23 cellular contexts compared by ENCODE assay signal in genomic region chr18:23282437-23282781, GRCh38.
A peak's percentile ranks its signal among the peaks of the same experiment; 100 is the strongest.
DNase-seq lines count a peak whose midpoint lies in the region; ATAC-seq, FAIRE-seq and TF ChIP-seq lines count a peak whose summit lies in the region.
"Had no signal": no experiment of that assay in that cellular context is flagged by ENCODE, and none has a peak within 500 bp of the region (broad histone marks: within the 10 kb centered on the region; RNA-seq: fewer than 3 reads in every experiment).

No MANE protein-coding gene starts in this region.

- H2AFZ ChIP-seq in GM23338 (peak overlapping the region; percentile 44; the same call in 1 of the 2 replicates), endothelial cell of umbilical vein (ENCODE audit: low read depth, low read length) (peak overlapping the region; percentile 38), osteoblast (ENCODE audit: low read length) (peak overlapping the region; percentile 85)

- no TSS peak for BruUV-seq in endothelial cell of umbilical vein (replicated peaks; lab: Mats Ljungman, UMichigan)

- H4K20me1 ChIP-seq in GM23338 (replicated peaks; ENCODE audit: insufficient read depth) (no peaks in the 10 kb centered on the region), endothelial cell of umbilical vein (replicated peaks; ENCODE audit: control insufficient read depth, extremely low read depth, insufficient read depth, low read length) (no peaks in the 10 kb centered on the region), osteoblast (ENCODE audit: insufficient read depth, low read length) (no peaks in the 10 kb centered on the region)

- peaks cover 30% of the 10 kb centered on the region for H3K36me3 Mint-ChIP-seq in GM23338 (ENCODE audit: low read depth)
- H3K36me3 Mint-ChIP-seq in stimulated activated memory B cell treated with anti-CD40 and anti-IgM and Interleukin-4, amounts not matched to agents 10 μg/mL and 1 μg/mL and 100 μg/mL, for 72 hours = peaks cover 9% of the 10 kb centered on the region
- H3K36me3 Mint-ChIP-seq in T-cell = peaks cover 4% of the 10 kb centered on the region
- H3K36me3 Mint-ChIP-seq: stimulated activated effector memory CD8-positive, alpha-beta T cell treated with anti-CD3 and anti-CD28 coated beads, Interleukin-12 subunit alpha, Interleukin-12 subunit beta, amount 100 ng/mL, for 72 hours had no signal

- H3K27me3 Mint-ChIP-seq in GM23338 (ENCODE audit: insufficient read depth, low read depth, poor library complexity) = peaks cover 10% of the 10 kb centered on the region
- no peaks in the 10 kb centered on the region for H3K27me3 Mint-ChIP-seq in stimulated activated memory B cell treated with anti-CD40 and anti-IgM and Interleukin-4, amounts not matched to agents 10 μg/mL and 1 μg/mL and 100 μg/mL, for 72 hours
- H3K27me3 Mint-ChIP-seq in T-cell = no peaks in the 10 kb centered on the region
- H3K27me3 Mint-ChIP-seq: activated CD4-positive, alpha-beta T cell treated with anti-CD3 and anti-CD28 coated beads, Interleukin-2, amount 10 ng/mL, durations not matched to agents 7 days and 5 days; activated CD8-positive, alpha-beta memory T cell treated with anti-CD3 and anti-CD28 coated beads, Interleukin-2, amount 10 ng/mL, durations not matched to agents 7 days and 5 days; activated naive CD8-positive, alpha-beta T cell had no signal

- peaks cover 11% of the 10 kb centered on the region; the same call in 1 of the 2 replicates for H3K9me2 ChIP-seq in GM23338 (ENCODE audit: insufficient read depth)

- no peak for TF ChIP-seq POLR2A in endothelial cell of umbilical vein (IDR thresholded peaks at IDR 0.05; ENCODE audit: low read depth, low read length)

- H3K4me3 Mint-ChIP-seq in GM23338 = no peak overlapping the region
- no peak overlapping the region for H3K4me3 Mint-ChIP-seq in stimulated activated memory B cell treated with anti-CD40 and anti-IgM and Interleukin-4, amounts not matched to agents 10 μg/mL and 1 μg/mL and 100 μg/mL, for 72 hours
- H3K4me3 Mint-ChIP-seq in T-cell = no peak overlapping the region
- H3K4me3 Mint-ChIP-seq: activated CD4-positive, alpha-beta T cell treated with anti-CD3 and anti-CD28 coated beads, Interleukin-2, amount 10 ng/mL, durations not matched to agents 7 days and 5 days; activated CD8-positive, alpha-beta memory T cell treated with anti-CD3 and anti-CD28 coated beads, Interleukin-2, amount 10 ng/mL, durations not matched to agents 7 days and 5 days; activated naive CD8-positive, alpha-beta T cell; activated T-helper 1 cell treated with anti-CD3 and anti-CD28 coated beads, Interleukin-12 subunit alpha, Interleukin-12 subunit beta, Interleukin-2, Interleukin-4 antibody, amounts not matched to agents 30 ng/mL and 10 ng/mL and 1 ng/mL, durations not matched to agents 14 hours and 24 hours and 36 hours; CD8-positive, alpha-beta T cell; nephron; stimulated activated effector memory CD8-positive, alpha-beta T cell treated with anti-CD3 and anti-CD28 coated beads, Interleukin-12 subunit alpha, Interleukin-12 subunit beta, amount 100 ng/mL, for 72 hours had no signal

- H3F3A ChIP-seq in GM23338 (replicated peaks; ENCODE audit: low read depth) = peaks cover 3% of the 10 kb centered on the region; the same call in 1 of the 2 replicates

- no peak for TF ChIP-seq CTCF in GM23338 (conservative IDR thresholded peaks at IDR 0.05; ENCODE audit: low read depth in 2 of 2)
- no peak for TF ChIP-seq CTCF in RWPE1 (conservative IDR thresholded peaks at IDR 0.05; ENCODE audit: low read depth)
- no peak for TF ChIP-seq CTCF in endothelial cell of umbilical vein (IDR thresholded peaks at IDR 0.05; ENCODE audit: extremely low read depth in 1 of 2, insufficient read depth in 1 of 2, low read depth in 1 of 2, low read length in 2 of 2)
- TF ChIP-seq CTCF in osteoblast (IDR thresholded peaks at IDR 0.05; ENCODE audit: extremely low read depth, low read depth, low read length) = no peak

- ATAC-seq in GM23338 (no peak), GM21423 (IDR thresholded peaks at IDR 0.05; ENCODE audit: unreplicated experiment) (no peak), T-cell (replicated peaks in 1 of 4) (no peak)
- ATAC-seq in stimulated activated memory B cell treated with anti-CD40 and anti-IgM and Interleukin-4, amounts not matched to agents 10 μg/mL and 1 μg/mL and 100 μg/mL, for 72 hours = no peak
- ATAC-seq: activated CD8-positive, alpha-beta memory T cell treated with anti-CD3 and anti-CD28 coated beads, Interleukin-2, amount 10 ng/mL, durations not matched to agents 7 days and 5 days; CD8-positive, alpha-beta T cell; Right ventricle myocardium inferior; stimulated activated effector memory CD8-positive, alpha-beta T cell treated with anti-CD3 and anti-CD28 coated beads, Interleukin-12 subunit alpha, Interleukin-12 subunit beta, amount 100 ng/mL, for 72 hours had no signal

- H3K36me3 ChIP-seq in GM23338 (ENCODE audit: insufficient read depth) (no peaks in the 10 kb centered on the region), endothelial cell of umbilical vein (ENCODE audit: control insufficient read depth in 2 of 2, extremely low read depth in 1 of 2, insufficient read depth in 2 of 2, low read length in 2 of 2) (no peaks in the 10 kb centered on the region), osteoblast (ENCODE audit: insufficient read depth, low read length) (no peaks in the 10 kb centered on the region)
- H3K36me3 ChIP-seq: sigmoid colon, thoracic aorta had no signal

- intact Hi-C loops in endothelial cell of umbilical vein (cut with micrococcal nuclease) = loop anchor here (1.0 kb wide), 1 partner anchor 21 kb away; no protein-coding TSS in a partner anchor

- peak overlapping the region; percentile 4 for H3K9ac ChIP-seq in endothelial cell of umbilical vein (replicated peaks; ENCODE audit: extremely low read depth, insufficient read depth, low read length)

- CTCF ChIA-PET in RWPE1 (lab: Yijun Ruan, JAX) (interaction anchor here (0.7 kb wide), 1 partner anchor 150 kb away, joined by 3 read pairs; no protein-coding TSS in a partner anchor), endothelial cell of umbilical vein (lab: Charles Lee) (interaction anchor here (3.0 kb wide), 1 partner anchor 22 kb away, joined by 27 read pairs; no protein-coding TSS in a partner anchor), T-cell (lab: Charles Lee) (no interaction called here)

- H3K4me1 Mint-ChIP-seq in GM23338 (peaks cover 45% of the 10 kb centered on the region), T-cell (no peaks in the 10 kb centered on the region)
- H3K4me1 Mint-ChIP-seq in stimulated activated memory B cell treated with anti-CD40 and anti-IgM and Interleukin-4, amounts not matched to agents 10 μg/mL and 1 μg/mL and 100 μg/mL, for 72 hours = peaks cover 13% of the 10 kb centered on the region
- H3K4me1 Mint-ChIP-seq: nephron had no signal

- no peak for DNase-seq in GM23338 (ENCODE audit: low spot score)
- DNase-seq in RWPE1 (ENCODE audit: low spot score) = no peak
- no peak for DNase-seq in endothelial cell of umbilical vein (ENCODE audit: low read depth, low spot score)
- DNase-seq in osteoblast (ENCODE audit: insufficient read length, low spot score, missing footprints) = no peak
- DNase-seq in NCI-H69 (lab: John Stamatoyannopoulos, UW) = no peak
- DNase-seq in T-cell = no peak
- DNase-seq: activated CD4-positive, alpha-beta T cell treated with anti-CD3 and anti-CD28 coated beads, Interleukin-2, amount 10 ng/mL, durations not matched to agents 7 days and 5 days; activated CD8-positive, alpha-beta memory T cell treated with anti-CD3 and anti-CD28 coated beads, Interleukin-2, amount 10 ng/mL, durations not matched to agents 7 days and 5 days; CD8-positive, alpha-beta T cell; effector CD4-positive, alpha-beta T cell; midbrain; NCI-H748 treated with DMSO at 0.1 percent for 48 hours; posterior cingulate gyrus had no signal

- H3K27ac Mint-ChIP-seq in GM23338 = peak overlapping the region; percentile 95; the same call in 1 of the 2 replicates
- no peak overlapping the region for H3K27ac Mint-ChIP-seq in stimulated activated memory B cell treated with anti-CD40 and anti-IgM and Interleukin-4, amounts not matched to agents 10 μg/mL and 1 μg/mL and 100 μg/mL, for 72 hours
- no peak overlapping the region for H3K27ac Mint-ChIP-seq in T-cell
- H3K27ac Mint-ChIP-seq: activated CD4-positive, alpha-beta T cell treated with anti-CD3 and anti-CD28 coated beads, Interleukin-2, amount 10 ng/mL, durations not matched to agents 7 days and 5 days; activated CD8-positive, alpha-beta memory T cell treated with anti-CD3 and anti-CD28 coated beads, Interleukin-2, amount 10 ng/mL, durations not matched to agents 7 days and 5 days; activated naive CD8-positive, alpha-beta T cell; activated T-helper 1 cell treated with anti-CD3 and anti-CD28 coated beads, Interleukin-12 subunit alpha, Interleukin-12 subunit beta, Interleukin-2, Interleukin-4 antibody, amounts not matched to agents 30 ng/mL and 10 ng/mL and 1 ng/mL, durations not matched to agents 14 hours and 24 hours and 36 hours; CD8-positive, alpha-beta T cell; nephron; stimulated activated effector memory CD8-positive, alpha-beta T cell treated with anti-CD3 and anti-CD28 coated beads, Interleukin-12 subunit alpha, Interleukin-12 subunit beta, amount 100 ng/mL, for 72 hours had no signal

- FAIRE-seq in endothelial cell of umbilical vein (lab: Jason Lieb, UNC) = no peak
- FAIRE-seq: G401.6 had no signal

- H3K27me3 ChIP-seq in GM23338 (ENCODE audit: insufficient read depth) = no peaks in the 10 kb centered on the region
- no peaks in the 10 kb centered on the region for H3K27me3 ChIP-seq in endothelial cell of umbilical vein (ENCODE audit: control insufficient read depth in 2 of 2, insufficient read depth in 2 of 2, low read length in 2 of 2)
- no peaks in the 10 kb centered on the region for H3K27me3 ChIP-seq in osteoblast (ENCODE audit: insufficient read depth, low read length)
- H3K27me3 ChIP-seq: sigmoid colon had no signal

- dilution Hi-C loops in endothelial cell of umbilical vein (cut with MboI; ENCODE audit: extremely low pct_ligation_motif_present, low sequenced_read_pairs) = no loop called here

- H3K4me3 ChIP-seq in GM23338 = no peak overlapping the region
- no peak overlapping the region for H3K4me3 ChIP-seq in endothelial cell of umbilical vein (replicated peaks in 1 of 3; ENCODE audit: insufficient read depth in 1 of 3, low read depth in 1 of 3, low read length in 3 of 3)
- no peak overlapping the region for H3K4me3 ChIP-seq in osteoblast (ENCODE audit: insufficient read depth, low read length)
- H3K4me3 ChIP-seq: sigmoid colon, thoracic aorta had no signal

- H3K79me2 ChIP-seq in GM23338 (replicated peaks; ENCODE audit: insufficient read depth) (no peaks in the 10 kb centered on the region), endothelial cell of umbilical vein (ENCODE audit: control insufficient read depth, insufficient read depth, low read length) (no peaks in the 10 kb centered on the region), osteoblast (ENCODE audit: insufficient read depth, low read length) (no peaks in the 10 kb centered on the region)

- H3K9me3 ChIP-seq in endothelial cell of umbilical vein (replicated peaks; ENCODE audit: control insufficient read depth, insufficient read depth, low read length) (no peaks in the 10 kb centered on the region), osteoblast (ENCODE audit: low read depth, low read length) (no peaks in the 10 kb centered on the region)
- H3K9me3 ChIP-seq: sigmoid colon, thoracic aorta had no signal

- no peaks in the 10 kb centered on the region for H3K9me1 ChIP-seq in endothelial cell of umbilical vein (replicated peaks; ENCODE audit: control insufficient read depth, extremely low read depth, insufficient read depth, low read length)

- H3K27ac ChIP-seq in GM23338 (ENCODE audit: low read depth) (peak overlapping the region; percentile 98), RWPE1 (peak overlapping the region; percentile 87), endothelial cell of umbilical vein (ENCODE audit: insufficient read depth, low read depth, low read length) (peak overlapping the region; percentile 53), osteoblast (ENCODE audit: low read depth, low read length) (peak overlapping the region; percentile 30)
- H3K27ac ChIP-seq: sigmoid colon had no signal

- H3K9me3 Mint-ChIP-seq in GM23338 (peaks cover 22% of the 10 kb centered on the region), T-cell (peaks cover 3 to 8% (median 3%) of the 10 kb centered on the region in 3 donors)
- peaks cover 6% of the 10 kb centered on the region for H3K9me3 Mint-ChIP-seq in stimulated activated memory B cell treated with anti-CD40 and anti-IgM and Interleukin-4, amounts not matched to agents 10 μg/mL and 1 μg/mL and 100 μg/mL, for 72 hours
- H3K9me3 Mint-ChIP-seq: stimulated activated effector memory CD8-positive, alpha-beta T cell treated with anti-CD3 and anti-CD28 coated beads, Interleukin-12 subunit alpha, Interleukin-12 subunit beta, amount 100 ng/mL, for 72 hours had no signal

- H3K4me1 ChIP-seq in GM23338 (ENCODE audit: insufficient read depth) (peaks cover 31% of the 10 kb centered on the region), endothelial cell of umbilical vein (ENCODE audit: control insufficient read depth, extremely low read depth, insufficient read depth, low read length) (peaks cover 41% of the 10 kb centered on the region), osteoblast (ENCODE audit: insufficient read depth, low read length) (peaks cover 15% of the 10 kb centered on the region)
- H3K4me1 ChIP-seq: sigmoid colon had no signal

- POLR2A ChIA-PET in RWPE1 (lab: Yijun Ruan, JAX; ENCODE audit: low non-redundant PET) (no interaction called here), endothelial cell of umbilical vein (lab: Charles Lee) (no interaction called here), T-cell (lab: Charles Lee) (no interaction called here)

- H3K4me2 ChIP-seq in GM23338 (peak overlapping the region; percentile 11; the same call in 1 of the 2 replicates), endothelial cell of umbilical vein (ENCODE audit: insufficient read depth, low read length) (no peak overlapping the region), osteoblast (ENCODE audit: insufficient read depth, low read length) (peak overlapping the region; percentile 26)

Comparison
In these comparisons a context has a peak if more than half of its experiments do, and no peak if none do; other contexts are left out.
1. H3K27ac ChIP-seq: peak in every context shown above with its lines; median percentile 98 in GM23338; 87 in RWPE1; 53 in endothelial cell of umbilical vein; 30 in osteoblast.
2. CTCF ChIA-PET loops: an anchor here in RWPE1 (0.7 kb wide) and endothelial cell of umbilical vein (3.0 kb wide); none called in T-cell.